Comparison of ENCODE assay signal across 8 cellular contexts in the genomic region with DNA sequence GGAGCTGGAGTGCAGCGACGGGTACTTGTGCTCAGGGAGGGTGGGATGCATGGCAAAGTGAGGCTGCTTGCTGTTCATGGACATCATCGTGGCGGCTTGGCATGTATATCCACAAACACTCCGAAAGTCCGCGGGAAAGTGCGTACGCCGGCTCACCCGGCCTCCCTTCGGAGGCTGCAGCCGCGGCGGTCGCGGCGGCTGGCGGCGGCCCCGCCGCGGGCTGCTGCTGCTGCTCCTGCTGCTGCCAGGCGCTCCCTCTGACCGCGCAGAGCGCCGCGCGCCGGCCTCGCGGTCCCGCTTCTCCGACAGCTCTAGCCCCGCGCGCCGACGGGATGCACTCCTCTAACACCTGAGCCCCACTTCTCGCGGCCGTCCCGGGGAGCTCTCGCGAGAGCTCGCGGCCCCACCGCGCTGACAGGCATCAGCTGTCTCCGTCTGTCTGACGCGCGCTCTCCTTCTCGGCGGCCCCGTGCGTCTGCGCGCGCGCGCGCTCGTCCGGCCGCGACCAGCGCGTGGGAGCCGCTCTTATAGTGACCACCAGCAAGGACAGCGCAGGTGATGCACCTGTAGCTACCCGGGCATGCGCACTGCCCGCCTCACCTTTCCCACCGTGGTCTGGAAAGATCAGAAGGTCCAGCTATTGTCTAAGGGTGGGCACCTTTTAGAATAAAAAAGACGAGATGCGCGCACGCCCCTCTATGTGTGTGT. TPM values are rescaled to one million over a fixed set of nuclear protein-coding genes. Genes with fewer than 3 reads are reported as not detected.
DNase-seq lines count a peak whose midpoint lies in the region; ATAC-seq and TF ChIP-seq lines count a peak whose summit lies in the region.

Gene POU4F1, minus strand, starts transcription at position 313 of the 708 bp plus-strand sequence. Its CDS starts 226 bp downstream, at position 87.

- peak within 1 kb of the TSS; percentile 35 for H3K4me3 ChIP-seq in CD4-positive, CD25-positive, alpha-beta regulatory T cell (ENCODE audit: low read depth, low read length)
- peak within 1 kb of the TSS; percentile 6 to 39 for H3K4me3 ChIP-seq in right atrium auricular region
- peak within 1 kb of the TSS; percentile 59 to 77 (median 74) for H3K4me3 ChIP-seq in skeletal muscle tissue (ENCODE audit: low read length in 3 of 3)
- H3K4me3 ChIP-seq in PC-9, result no peak within 1 kb of the TSS

- H3K9ac ChIP-seq in skeletal muscle tissue (ENCODE audit: low read depth in 1 of 3, low read length in 3 of 3), result peak within 1 kb of the TSS in 1 of 3 donors; percentile 25

- intact Hi-C loops in PC-9 (cut with micrococcal nuclease; ENCODE audit: unreplicated experiment), result no loop called here

- no peaks in the 10 kb centered on the region for H3K79me2 ChIP-seq in PC-9 (ENCODE audit: low read depth)

- CTCF ChIA-PET in PC-9 (lab: Charles Lee), result no interaction called here

- peaks cover 26 to 63% (median 46%) of the 10 kb centered on the region in 4 donors for H3K4me1 Mint-ChIP-seq in CD4-positive, CD25-positive, alpha-beta regulatory T cell

- H3K9me3 ChIP-seq in CD4-positive, CD25-positive, alpha-beta regulatory T cell (ENCODE audit: control insufficient read depth in 2 of 2, low read length in 2 of 2), result no peaks in the 10 kb centered on the region
- H3K9me3 ChIP-seq in right atrium auricular region (no peaks in the 10 kb centered on the region), skeletal muscle tissue (ENCODE audit: control insufficient read depth in 3 of 3, low read length in 3 of 3) (peaks cover 0 to 2% (median 0%) of the 10 kb centered on the region in 3 donors), PC-9 (ENCODE audit: insufficient read depth, low read depth) (no peaks in the 10 kb centered on the region)

- H3K4me2 ChIP-seq in PC-9, result no peak within 1 kb of the TSS

- no peaks in the 10 kb centered on the region for H3K36me3 Mint-ChIP-seq in CD4-positive, CD25-positive, alpha-beta regulatory T cell

- H3K27ac ChIP-seq in CD4-positive, CD25-positive, alpha-beta regulatory T cell (ENCODE audit: insufficient read depth, low read length, poor library complexity, severe bottlenecking), result no peak within 1 kb of the TSS
- no peak within 1 kb of the TSS for H3K27ac ChIP-seq in right atrium auricular region
- H3K27ac ChIP-seq in skeletal muscle tissue (ENCODE audit: low read depth, low read length), result no peak within 1 kb of the TSS
- no peak within 1 kb of the TSS for H3K27ac ChIP-seq in PC-9

- no peaks in the 10 kb centered on the region for H4K20me1 ChIP-seq in PC-9 (ENCODE audit: insufficient read depth)

- H3K9me2 ChIP-seq in PC-9 (ENCODE audit: insufficient read depth), result no peaks in the 10 kb centered on the region

- peaks cover 0 to 12% (median 3%) of the 10 kb centered on the region in 7 donors for H3K9me3 Mint-ChIP-seq in CD4-positive, CD25-positive, alpha-beta regulatory T cell

- H2AFZ ChIP-seq in PC-9, result no peak within 1 kb of the TSS

- peak within 1 kb of the TSS in 2 of 3 donors; percentile 36 to 60 for H3K27ac Mint-ChIP-seq in CD4-positive, CD25-positive, alpha-beta regulatory T cell

- TF ChIP-seq CTCF in right atrium auricular region (IDR thresholded peaks at IDR 0.05) (no peak), PC-9 (conservative IDR thresholded peaks at IDR 0.05) (no peak)

- H3K4me1 ChIP-seq in CD4-positive, CD25-positive, alpha-beta regulatory T cell (ENCODE audit: control insufficient read depth, insufficient read depth, low read length, poor library complexity, severe bottlenecking), result peaks cover 43% of the 10 kb centered on the region
- peaks cover 0 to 39% of the 10 kb centered on the region in 2 donors for H3K4me1 ChIP-seq in right atrium auricular region
- peaks cover 15 to 24% (median 18%) of the 10 kb centered on the region in 3 donors for H3K4me1 ChIP-seq in skeletal muscle tissue (ENCODE audit: control insufficient read depth in 3 of 3, insufficient read depth in 3 of 3, low read length in 3 of 3)
- H3K4me1 ChIP-seq in PC-9 (replicated peaks; ENCODE audit: insufficient read depth), result no peaks in the 10 kb centered on the region

- no TSS peak for BruUV-seq in PC-9 (replicated peaks; lab: Mats Ljungman, UMichigan)

- no peaks in the 10 kb centered on the region for H3K36me3 ChIP-seq in CD4-positive, CD25-positive, alpha-beta regulatory T cell (ENCODE audit: control insufficient read depth, insufficient read depth, low read length)
- H3K36me3 ChIP-seq in right atrium auricular region (no peaks in the 10 kb centered on the region), skeletal muscle tissue (ENCODE audit: control insufficient read depth in 3 of 3, insufficient read depth in 3 of 3, low read length in 3 of 3) (peaks cover 0 to 2% (median 0%) of the 10 kb centered on the region in 3 donors), PC-9 (ENCODE audit: low read depth) (no peaks in the 10 kb centered on the region)

- peak; percentile 35 to 82 (median 54) for DNase-seq in CD4-positive, CD25-positive, alpha-beta regulatory T cell
- DNase-seq in NCI-H748 treated with DMSO at 0.1 percent for 48 hours (lab: John Stamatoyannopoulos, UW) (peak; percentile 92), right atrium auricular region (ENCODE audit: low spot score) (no peak), PC-9 (no peak)
- DNase-seq in activated T-cell treated with anti-CD3 and anti-CD28 coated beads, Interleukin-2, amount 50 U/mL, for 1 hour, result peak; percentile 64

- H3F3A ChIP-seq in PC-9 (ENCODE audit: insufficient read depth, low read depth), result no peaks in the 10 kb centered on the region

- H3K27me3 Mint-ChIP-seq in CD4-positive, CD25-positive, alpha-beta regulatory T cell, result peaks cover 91% of the 10 kb centered on the region

- H3K27me3 ChIP-seq in CD4-positive, CD25-positive, alpha-beta regulatory T cell (ENCODE audit: control insufficient read depth, insufficient read depth, low read length), result peaks cover 68% of the 10 kb centered on the region
- H3K27me3 ChIP-seq in right atrium auricular region (peaks cover 75 to 77% of the 10 kb centered on the region in 2 donors), skeletal muscle tissue (ENCODE audit: control insufficient read depth in 3 of 3, insufficient read depth in 3 of 3, low read length in 3 of 3) (peaks cover 87 to 93% (median 90%) of the 10 kb centered on the region in 3 donors), PC-9 (ENCODE audit: insufficient read depth, low read depth) (no peaks in the 10 kb centered on the region)

- H3K4me3 Mint-ChIP-seq in CD4-positive, CD25-positive, alpha-beta regulatory T cell, result peak within 1 kb of the TSS; percentile 75 to 96 (median 91)

- ATAC-seq in CD4-positive, CD25-positive, alpha-beta regulatory T cell (ENCODE audit: low read depth in 2 of 2), result peak; percentile 49 to 57
- ATAC-seq in GM19438 (IDR thresholded peaks at IDR 0.05; ENCODE audit: low read depth, unreplicated experiment) (peak; percentile 86), HG03469 (IDR thresholded peaks at IDR 0.05; ENCODE audit: unreplicated experiment) (peak; percentile 77)

- POLR2A ChIA-PET in PC-9 (lab: Charles Lee; ENCODE audit: unreplicated experiment), result no interaction called here

RNA-seq across cellular contexts. Expression of gene POU4F1, which starts in this region (rescaled TPM):
- total RNA-seq in CD4-positive, CD25-positive, alpha-beta regulatory T cell, result 0.22 TPM
- polyA plus RNA-seq in CD4-positive, CD25-positive, alpha-beta regulatory T cell, result not detected
- total RNA-seq in right atrium auricular region, result not detected
- total RNA-seq in skeletal muscle tissue, result 1.6 TPM
- not detected in 2 replicates for total RNA-seq in PC-9 (2021)

Comparison
In these comparisons a context has a peak if more than half of its experiments do, and no peak if none do; other contexts are left out.
1. Peak in DNase-seq, ATAC-seq and H3K4me3 ChIP-seq in CD4-positive, CD25-positive, alpha-beta regulatory T cell; RNA of the gene not detected or under 1 TPM.
2. DNase-seq: peak in NCI-H748 treated with DMSO at 0.1 percent for 48 hours (single experiment) and activated T-cell treated with anti-CD3 and anti-CD28 coated beads, Interleukin-2, amount 50 U/mL, for 1 hour (single experiment); none in right atrium auricular region (single experiment) and PC-9 (0 of 2).
3. Peak in every context shown above with its lines, with median percentiles within 50 percentile points of each other: ATAC-seq.